Comparison of ENCODE assay signal across 8 cellular contexts in the genomic region with DNA sequence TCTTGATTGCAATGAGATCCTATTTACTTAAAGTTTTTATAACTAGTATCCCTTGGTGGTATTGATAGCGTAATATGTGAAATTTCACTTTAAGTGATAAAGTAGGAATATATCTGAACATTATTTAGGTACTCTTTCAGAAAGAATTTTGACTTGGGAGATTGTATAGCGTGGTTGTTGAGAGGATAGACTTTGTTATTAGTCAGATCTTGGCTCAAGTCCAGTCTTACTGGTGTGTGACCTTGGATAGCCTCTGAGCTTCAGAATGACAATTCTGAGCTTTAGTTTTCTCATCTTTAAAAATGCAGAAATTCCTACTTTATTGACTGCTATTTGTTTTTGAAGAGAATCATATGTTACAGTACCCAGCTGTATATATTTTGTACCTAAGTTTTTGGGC. TPM values are rescaled to one million over a fixed set of nuclear protein-coding genes. Genes with fewer than 3 reads are reported as not detected.
DNase-seq lines count a peak whose midpoint lies in the region; ATAC-seq and TF ChIP-seq lines count a peak whose summit lies in the region.

No MANE protein-coding gene starts in this region.

- TF ChIP-seq RAD21 in liver (IDR thresholded peaks at IDR 0.05), result no peak

- no peak for ATAC-seq in T-cell (replicated peaks in 1 of 4)
- no peak for ATAC-seq in GM21717 (IDR thresholded peaks at IDR 0.05; ENCODE audit: unreplicated experiment)

- TF ChIP-seq CTCF in Calu3 (IDR thresholded peaks at IDR 0.05; ENCODE audit: unreplicated experiment) (no peak), liver (IDR thresholded peaks at IDR 0.05; ENCODE audit: low read depth, low read length, missing input control) (no peak)

- peaks cover 0 to 6% (median 0%) of the 10 kb centered on the region in 4 donors for H3K4me1 ChIP-seq in liver (ENCODE audit: control insufficient read depth in 4 of 4, insufficient read depth in 4 of 4, low read length in 3 of 4)

- CTCF ChIA-PET in Calu3 (lab: Charles Lee) (interaction anchor here (0.6 kb wide), 1 partner anchor 342 kb away, joined by 4 read pairs; no protein-coding TSS in a partner anchor), T-cell (lab: Charles Lee) (interaction anchor here in 1 of 2 donors (1.3 to 1.8 kb wide), 2 partner anchors 16 to 374 kb away, joined by 4 to 6 read pairs; no protein-coding TSS in a partner anchor)

- no peak overlapping the region for H3K27ac Mint-ChIP-seq in Calu3 (ENCODE audit: unreplicated experiment)
- H3K27ac Mint-ChIP-seq in T-cell, result no peak overlapping the region

- WGBS in liver, result 52% methylated on average over 2 of the region's 2 CpGs

- no peak overlapping the region for H3K27ac ChIP-seq in liver (ENCODE audit: low read depth in 1 of 2, low read length in 2 of 2)

- H3K9me3 ChIP-seq in liver (ENCODE audit: control insufficient read depth in 4 of 4, low read length in 3 of 4), result no peaks in the 10 kb centered on the region

- no peaks in the 10 kb centered on the region for H3K27me3 ChIP-seq in liver (ENCODE audit: control insufficient read depth in 4 of 4, insufficient read depth in 4 of 4, low read length in 3 of 4)

- H3K9me3 Mint-ChIP-seq in Calu3 (ENCODE audit: low read depth, unreplicated experiment) (no peaks in the 10 kb centered on the region), T-cell (no peaks in the 10 kb centered on the region)

- peak; percentile 6 for DNase-seq in Calu3
- peak; percentile 29 for DNase-seq in HuH-7 (ENCODE audit: low spot score)
- DNase-seq in cerebellar cortex (ENCODE audit: low spot score), result peak; percentile 47
- no peak for DNase-seq in T-cell
- no peak for DNase-seq in GDM1 (lab: John Stamatoyannopoulos, UW)
- DNase-seq in HK-2 (ENCODE audit: unreplicated experiment), result no peak

- intact Hi-C loops in Calu3 (cut with micrococcal nuclease; ENCODE audit: unreplicated experiment), result no loop called here

- H3K9ac ChIP-seq in liver (ENCODE audit: low read depth in 1 of 2, low read length in 2 of 2), result no peak overlapping the region

- H3K4me3 ChIP-seq in liver (ENCODE audit: low read depth in 1 of 3, low read length in 3 of 3), result no peak overlapping the region

- no peaks in the 10 kb centered on the region for H3K27me3 Mint-ChIP-seq in Calu3 (ENCODE audit: unreplicated experiment)
- H3K27me3 Mint-ChIP-seq in T-cell, result no peaks in the 10 kb centered on the region

- POLR2A ChIA-PET in T-cell (lab: Charles Lee), result no interaction called here

- H3K4me1 Mint-ChIP-seq in Calu3 (ENCODE audit: low read depth, unreplicated experiment), result no peaks in the 10 kb centered on the region
- H3K4me1 Mint-ChIP-seq in T-cell, result peaks cover 7 to 21% (median 17%) of the 10 kb centered on the region in 3 donors

- BruUV-seq in Calu3 (replicated peaks; lab: Mats Ljungman, UMichigan), result no TSS peak

- H3K36me3 ChIP-seq in liver (ENCODE audit: control insufficient read depth in 4 of 4, insufficient read depth in 3 of 4, low read depth in 1 of 4, low read length in 3 of 4), result peaks cover 0 to 2% (median 0%) of the 10 kb centered on the region in 4 donors

- H3K36me3 Mint-ChIP-seq in Calu3 (ENCODE audit: insufficient read depth, unreplicated experiment) (no peaks in the 10 kb centered on the region), T-cell (peaks cover 55% of the 10 kb centered on the region)

- H3K4me3 Mint-ChIP-seq in Calu3 (ENCODE audit: low read depth, unreplicated experiment) (no peak overlapping the region), T-cell (no peak overlapping the region)

TF ChIP-seq in liver, 16 proteins besides CTCF, POLR2A, EP300 and RAD21:
- no peak for TF ChIP-seq TAF1 (conservative IDR thresholded peaks at IDR 0.05)
- TF ChIP-seq FOXA2 (IDR thresholded peaks at IDR 0.05), result no peak
- TF ChIP-seq NR2F2 (IDR thresholded peaks at IDR 0.05), result no peak
- no peak for TF ChIP-seq EGR1 (IDR thresholded peaks at IDR 0.05; ENCODE audit: low read depth in 2 of 2)
- peak in 1 of 2 donors; percentile 10 for TF ChIP-seq HNF4A (conservative IDR thresholded peaks at IDR 0.05)
- peak; percentile 53 to 71 for TF ChIP-seq RXRA (IDR thresholded peaks at IDR 0.05)
- TF ChIP-seq, protein P1, sequence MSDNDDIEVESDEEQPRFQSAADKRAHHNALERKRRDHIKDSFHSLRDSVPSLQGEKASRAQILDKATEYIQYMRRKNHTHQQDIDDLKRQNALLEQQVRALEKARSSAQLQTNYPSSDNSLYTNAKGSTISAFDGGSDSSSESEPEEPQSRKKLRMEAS (IDR thresholded peaks at IDR 0.05), result no peak

RNA-seq across cellular contexts. Expression of a gene that starts 32.6 kb away (rescaled TPM):
- total RNA-seq in Calu3 (2022) (12.9 and 13.5 TPM in 2 replicates), liver (10 to 100 TPM in 1 of 2 donors, 1 to 10 TPM in 1; 3.3 to 55.9 TPM), T-cell (10 to 100 TPM; 25.9 to 50.7 (median 42.1) TPM)
- 1 to 10 TPM; 2.8 to 4.0 TPM for polyA plus RNA-seq in liver

Comparison
In these comparisons a context has a peak if more than half of its experiments do, and no peak if none do; other contexts are left out.
1. DNase-seq: peak in Calu3 (single experiment), HuH-7 (single experiment) and cerebellar cortex (single experiment); none in T-cell (0 of 34), GDM1 (single experiment) and HK-2 (single experiment).